Comparison of ENCODE assay signal across 31 cellular contexts in the genomic region with DNA sequence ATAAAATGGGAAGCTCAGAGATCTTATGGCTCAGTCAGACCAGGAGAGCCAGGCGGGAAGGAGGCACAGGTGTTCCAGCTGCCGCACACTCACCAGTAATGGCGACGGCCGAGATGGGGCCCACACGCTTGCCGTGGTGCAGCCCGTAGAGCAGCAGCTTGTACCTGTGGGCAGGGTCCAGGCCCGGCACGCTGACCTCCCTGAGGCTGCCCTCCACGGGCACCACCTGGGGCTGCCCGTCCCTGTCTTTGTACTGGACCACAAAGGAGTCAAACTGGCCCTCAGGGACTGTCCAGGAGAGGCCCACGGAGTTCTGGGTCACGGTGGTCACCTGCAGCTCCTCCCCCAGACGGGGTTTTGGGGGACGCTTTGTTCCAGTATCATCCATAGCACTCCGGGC. TPM values are rescaled to one million over a fixed set of nuclear protein-coding genes. Genes with fewer than 3 reads are reported as not detected.
"Had no signal": no experiment of that assay in that cellular context is flagged by ENCODE, and none has a peak within 500 bp of the region (broad histone marks: within the 10 kb centered on the region; RNA-seq: fewer than 3 reads in every experiment).

No MANE protein-coding gene starts in this region.

- H3K4me1 ChIP-seq: esophagus squamous epithelium, sigmoid colon, tibial artery had no signal

- DNase-seq: dermis blood vessel endothelial cell; effector memory CD4-positive, alpha-beta T cell; esophagus squamous epithelium; foreskin melanocyte; glutamatergic neuron; hippocampal formation; left cardiac atrium; natural killer cell; occipital lobe; ovary; retina; sigmoid colon; stimulated activated CD4-positive, alpha-beta T cell treated with anti-CD3 and anti-CD28 coated beads, Interleukin-2, amount 100 ng/mL, for 24 hours; stimulated activated CD4-positive, alpha-beta T cell treated with anti-CD3 and anti-CD28 coated beads, Interleukin-4, amount 100 ng/mL, for 24 hours; stimulated activated naive CD8-positive, alpha-beta T cell treated with anti-CD3 and anti-CD28 coated beads, Interleukin-15, Interleukin-2, amounts not matched to agents 100 U/mL and 50 U/mL, for 24 hours; substantia nigra; testis; tibial artery had no signal

- H3K36me3 Mint-ChIP-seq: natural killer cell; stimulated activated effector memory CD8-positive, alpha-beta T cell treated with anti-CD3 and anti-CD28 coated beads, Interleukin-12 subunit alpha, Interleukin-12 subunit beta, amount 100 ng/mL, for 72 hours had no signal

- H3K27me3 ChIP-seq: esophagus squamous epithelium, heart right ventricle, ovary, sigmoid colon, testis, tibial artery had no signal

- H3K9me3 ChIP-seq: esophagus squamous epithelium, heart right ventricle, ovary, sigmoid colon, testis, tibial artery had no signal

- H3K27me3 Mint-ChIP-seq: type B pancreatic cell had no signal

- H3K4me3 ChIP-seq: coronary artery, esophagus squamous epithelium, heart right ventricle, lung, ovary, sigmoid colon, testis, tibial artery had no signal

- H3K9me3 Mint-ChIP-seq: central memory CD8-positive, alpha-beta T cell; memory B cell; natural killer cell; stimulated activated effector memory CD8-positive, alpha-beta T cell treated with anti-CD3 and anti-CD28 coated beads, Interleukin-12 subunit alpha, Interleukin-12 subunit beta, amount 100 ng/mL, for 72 hours; type B pancreatic cell had no signal

- H3K27ac ChIP-seq: ovary, testis had no signal

- H3K4me1 Mint-ChIP-seq: central memory CD8-positive, alpha-beta T cell; memory B cell; natural killer cell; stimulated activated effector memory CD8-positive, alpha-beta T cell treated with anti-CD3 and anti-CD28 coated beads, Interleukin-12 subunit alpha, Interleukin-12 subunit beta, amount 100 ng/mL, for 72 hours had no signal

- H3K36me3 ChIP-seq: ovary had no signal

- H3K4me3 Mint-ChIP-seq: central memory CD8-positive, alpha-beta T cell; memory B cell; natural killer cell; stimulated activated effector memory CD8-positive, alpha-beta T cell treated with anti-CD3 and anti-CD28 coated beads, Interleukin-12 subunit alpha, Interleukin-12 subunit beta, amount 100 ng/mL, for 72 hours; type B pancreatic cell had no signal

- H3K27ac Mint-ChIP-seq: memory B cell; natural killer cell; stimulated activated effector memory CD8-positive, alpha-beta T cell treated with anti-CD3 and anti-CD28 coated beads, Interleukin-12 subunit alpha, Interleukin-12 subunit beta, amount 100 ng/mL, for 72 hours; type B pancreatic cell had no signal

- ATAC-seq: left cardiac atrium; natural killer cell; stimulated activated effector memory CD8-positive, alpha-beta T cell treated with anti-CD3 and anti-CD28 coated beads, Interleukin-12 subunit alpha, Interleukin-12 subunit beta, amount 100 ng/mL, for 72 hours; stimulated activated naive CD8-positive, alpha-beta T cell treated with anti-CD3 and anti-CD28 coated beads, Interleukin-15, Interleukin-2, amounts not matched to agents 100 U/mL and 50 U/mL, for 24 hours had no signal

RNA-seq across cellular contexts. Expression of a gene that starts 31.2 kb away (rescaled TPM):
- total RNA-seq: epithelial cell of proximal tubule, kidney epithelial cell, mononuclear cell, occipital lobe, pulmonary artery endothelial cell, skeletal muscle tissue, urinary bladder had no signal
